ENCODE assay signal across 21 cellular contexts in the genomic region with DNA sequence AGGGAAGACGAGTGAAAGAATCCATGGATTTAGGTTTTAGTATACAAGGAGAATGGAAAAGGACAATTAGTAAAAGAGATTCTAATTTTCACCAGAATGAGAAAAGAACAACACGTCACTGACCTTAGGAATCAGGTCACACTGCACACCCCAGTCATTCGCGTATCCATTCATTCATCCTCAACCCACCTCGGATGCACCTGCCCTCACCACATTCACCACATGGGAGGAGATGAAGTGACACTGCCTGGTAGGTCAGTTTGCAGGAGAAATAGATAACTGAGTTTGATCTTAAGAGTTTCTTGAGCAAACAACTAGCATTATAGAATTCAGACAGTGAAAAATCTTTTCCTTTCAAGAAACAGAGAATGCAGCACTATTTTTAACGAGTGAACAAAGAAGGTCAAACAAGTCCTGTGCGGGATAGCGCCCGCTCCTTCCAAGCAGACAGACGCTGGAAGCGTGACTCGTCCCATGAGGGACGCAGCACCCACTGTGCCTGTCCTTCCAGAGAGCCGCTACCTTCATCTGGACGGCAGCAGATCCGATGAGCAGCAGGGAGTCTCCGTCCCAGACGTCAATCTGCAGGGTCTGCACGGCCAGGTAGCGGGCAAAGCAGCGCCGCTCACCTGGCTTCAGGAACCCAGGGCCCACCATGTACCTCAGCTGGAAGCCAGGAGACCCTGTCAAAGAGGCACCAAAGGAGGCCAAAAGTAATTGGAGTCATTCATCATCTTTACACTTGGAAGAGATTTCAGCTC.
"Had no signal": no experiment of that assay in that cellular context is flagged by ENCODE, and none has a peak within 500 bp of the region (broad histone marks: within the 10 kb centered on the region; RNA-seq: fewer than 3 reads in every experiment).

No MANE protein-coding gene starts in this region.

- DNase-seq: central memory CD4-positive, alpha-beta T cell; effector CD8-positive, alpha-beta T cell; hippocampal formation; kidney glomerular epithelial cell; mammary epithelial cell; mucosa of descending colon; pancreas; spleen; stimulated activated CD4-positive, alpha-beta T cell treated with anti-CD3 and anti-CD28 coated beads, Interleukin-15, amount 100 ng/mL, for 24 hours; stimulated activated CD4-positive, alpha-beta T cell treated with anti-CD3 and anti-CD28 coated beads, Interleukin-1b, Interleukin-23, amount 100 ng/mL, for 48 hours; stimulated activated CD4-positive, alpha-beta T cell treated with anti-CD3 and anti-CD28 coated beads, Interleukin-4, amount 100 ng/mL, for 24 hours; transverse colon had no signal

- ATAC-seq: esophagus mucosa; mucosa of descending colon; pancreas; right lobe of liver; stimulated activated memory B cell treated with anti-CD40 and anti-IgM and Interleukin-4, amounts not matched to agents 10 μg/mL and 1 μg/mL and 100 μg/mL, for 72 hours had no signal

- H3K9me3 Mint-ChIP-seq: natural killer cell treated with Interleukin-12 subunit alpha and Interleukin-12 subunit beta and Interleukin-15 and Interleukin-18, amount 100 ng/mL, for 72 hours; stimulated activated memory B cell treated with anti-CD40 and anti-IgM and Interleukin-4, amounts not matched to agents 10 μg/mL and 1 μg/mL and 100 μg/mL, for 72 hours; stimulated activated naive CD8-positive, alpha-beta T cell treated with anti-CD3 and anti-CD28 coated beads, Interleukin-15, Interleukin-2, amounts not matched to agents 100 ng/mL and 50 ng/mL, for 24 hours had no signal

- H3K4me1 Mint-ChIP-seq: stimulated activated memory B cell treated with anti-CD40 and anti-IgM and Interleukin-4, amounts not matched to agents 10 μg/mL and 1 μg/mL and 100 μg/mL, for 72 hours had no signal

- H3K36me3 ChIP-seq: pancreas, prostate gland, right lobe of liver, transverse colon had no signal

- H3K36me3 Mint-ChIP-seq: natural killer cell treated with Interleukin-12 subunit alpha and Interleukin-12 subunit beta and Interleukin-15 and Interleukin-18, amount 100 ng/mL, for 72 hours had no signal

- H3K27ac Mint-ChIP-seq: natural killer cell treated with Interleukin-12 subunit alpha and Interleukin-12 subunit beta and Interleukin-15 and Interleukin-18, amount 100 ng/mL, for 72 hours; stimulated activated memory B cell treated with anti-CD40 and anti-IgM and Interleukin-4, amounts not matched to agents 10 μg/mL and 1 μg/mL and 100 μg/mL, for 72 hours; stimulated activated naive CD8-positive, alpha-beta T cell treated with anti-CD3 and anti-CD28 coated beads, Interleukin-15, Interleukin-2, amounts not matched to agents 100 ng/mL and 50 ng/mL, for 24 hours had no signal

- H3K27me3 ChIP-seq: heart left ventricle, pancreas, right lobe of liver, spleen, transverse colon had no signal

- H3K4me3 ChIP-seq: coronary artery, heart left ventricle, mucosa of descending colon, pancreas, prostate gland, right lobe of liver, spleen, thoracic aorta, transverse colon had no signal

- H3K4me3 Mint-ChIP-seq: natural killer cell treated with Interleukin-12 subunit alpha and Interleukin-12 subunit beta and Interleukin-15 and Interleukin-18, amount 100 ng/mL, for 72 hours; stimulated activated memory B cell treated with anti-CD40 and anti-IgM and Interleukin-4, amounts not matched to agents 10 μg/mL and 1 μg/mL and 100 μg/mL, for 72 hours; stimulated activated naive CD8-positive, alpha-beta T cell treated with anti-CD3 and anti-CD28 coated beads, Interleukin-15, Interleukin-2, amounts not matched to agents 100 ng/mL and 50 ng/mL, for 24 hours had no signal

- H3K9me3 ChIP-seq: mucosa of descending colon, pancreas, prostate gland, right lobe of liver, spleen, thoracic aorta, transverse colon had no signal

- H3K27ac ChIP-seq: coronary artery, pancreas, prostate gland, right lobe of liver, spleen, thoracic aorta, transverse colon had no signal

- H3K27me3 Mint-ChIP-seq: natural killer cell treated with Interleukin-12 subunit alpha and Interleukin-12 subunit beta and Interleukin-15 and Interleukin-18, amount 100 ng/mL, for 72 hours; stimulated activated memory B cell treated with anti-CD40 and anti-IgM and Interleukin-4, amounts not matched to agents 10 μg/mL and 1 μg/mL and 100 μg/mL, for 72 hours; stimulated activated naive CD8-positive, alpha-beta T cell treated with anti-CD3 and anti-CD28 coated beads, Interleukin-15, Interleukin-2, amounts not matched to agents 100 ng/mL and 50 ng/mL, for 24 hours had no signal

- H3K4me1 ChIP-seq: heart left ventricle, pancreas, prostate gland, right lobe of liver, transverse colon had no signal
